Comparison of ENCODE assay signal across 17 cellular contexts in the genomic region with DNA sequence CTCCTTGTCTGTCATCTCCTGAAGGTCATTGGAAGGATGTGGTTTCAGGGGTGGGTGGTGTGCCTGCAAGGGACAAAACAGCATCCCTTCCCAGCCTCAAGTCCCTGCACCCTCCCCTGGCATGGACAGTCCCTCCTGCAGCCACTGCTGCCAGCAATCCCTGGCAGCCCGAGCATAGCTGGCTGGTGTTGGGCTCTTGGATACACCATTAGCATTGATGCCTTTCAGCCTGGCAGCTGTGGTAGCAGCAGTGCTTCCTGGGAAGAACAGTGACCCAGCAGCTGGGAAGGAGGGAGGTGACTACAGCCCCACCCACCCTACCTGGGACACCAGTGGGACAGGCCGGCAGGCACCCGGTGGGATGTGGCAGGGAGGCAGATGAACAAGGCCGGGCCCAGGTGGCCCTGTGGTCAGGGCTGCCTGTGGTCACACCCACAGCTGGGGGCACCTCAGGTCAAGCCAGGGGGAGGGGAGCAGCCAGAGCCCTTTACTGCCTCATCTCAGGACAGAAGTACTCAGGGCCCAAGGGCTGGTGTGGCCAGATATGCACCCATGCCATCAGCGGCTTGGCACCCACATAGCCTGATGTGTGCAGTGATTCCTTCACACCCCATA. TPM values are rescaled to one million over a fixed set of nuclear protein-coding genes. Genes with fewer than 3 reads are reported as not detected.
DNase-seq lines count a peak whose midpoint lies in the region; ATAC-seq and TF ChIP-seq lines count a peak whose summit lies in the region.
"Had no signal": no experiment of that assay in that cellular context is flagged by ENCODE, and none has a peak within 500 bp of the region (broad histone marks: within the 10 kb centered on the region; RNA-seq: fewer than 3 reads in every experiment).

No MANE protein-coding gene starts in this region.

- peaks cover 0 to 10% of the 10 kb centered on the region in 2 donors for H3K4me1 ChIP-seq in breast epithelium
- H3K4me1 ChIP-seq in thoracic aorta (ENCODE audit: control insufficient read depth in 1 of 2, low read depth in 2 of 2), result peaks cover 10 to 34% of the 10 kb centered on the region in 2 donors

- no peaks in the 10 kb centered on the region for H3K27me3 ChIP-seq in breast epithelium
- no peaks in the 10 kb centered on the region for H3K27me3 ChIP-seq in thoracic aorta (replicated peaks; ENCODE audit: insufficient read depth)

- POLR2A ChIA-PET in MCF 10A (lab: Yijun Ruan, JAX), result no interaction called here

- H3K4me1 Mint-ChIP-seq in MCF 10A (ENCODE audit: insufficient read depth, unreplicated experiment) (peaks cover 20% of the 10 kb centered on the region), immature natural killer cell (peaks cover 19 to 20% of the 10 kb centered on the region in 2 donors)

- H3K9me3 Mint-ChIP-seq in MCF 10A (ENCODE audit: unreplicated experiment) (no peaks in the 10 kb centered on the region), immature natural killer cell (no peaks in the 10 kb centered on the region)
- H3K9me3 Mint-ChIP-seq: activated naive CD8-positive, alpha-beta T cell treated with anti-CD3 and anti-CD28 coated beads, Interleukin-2, amount 50 U/mL, for 24 hours; CD4-positive, CD25-positive, alpha-beta regulatory T cell had no signal

- no peaks in the 10 kb centered on the region for H3K36me3 ChIP-seq in breast epithelium
- no peaks in the 10 kb centered on the region for H3K36me3 ChIP-seq in thoracic aorta

- H3K27ac ChIP-seq in breast epithelium, result peak overlapping the region; percentile 25 to 55
- H3K27ac ChIP-seq in thoracic aorta, result peak overlapping the region; percentile 11 to 20
- H3K27ac ChIP-seq: KMS-11 had no signal

- H3K4me3 Mint-ChIP-seq in MCF 10A (ENCODE audit: unreplicated experiment) (no peak overlapping the region), immature natural killer cell (peak overlapping the region in 1 of 5 donors; percentile 55)
- H3K4me3 Mint-ChIP-seq: activated CD4-positive, alpha-beta T cell treated with anti-CD3 and anti-CD28 coated beads for 36 hours; activated naive CD8-positive, alpha-beta T cell treated with anti-CD3 and anti-CD28 coated beads, Interleukin-2, amount 50 U/mL, for 24 hours; CD4-positive, CD25-positive, alpha-beta regulatory T cell had no signal

- no TSS peak for BruUV-seq in MCF 10A (replicated peaks; lab: Mats Ljungman, UMichigan)

- intact Hi-C loops in breast epithelium (cut with DNase I; ENCODE audit: low total_unique reads) (no loop called here), MCF 10A (cut with micrococcal nuclease) (no loop called here)

- no peak for TF ChIP-seq CTCF in breast epithelium (IDR thresholded peaks at IDR 0.05)
- no peak for TF ChIP-seq CTCF in MCF 10A (IDR thresholded peaks at IDR 0.05; ENCODE audit: unreplicated experiment)
- no peak for TF ChIP-seq CTCF in thoracic aorta (IDR thresholded peaks at IDR 0.05)

- H3K27me3 Mint-ChIP-seq in MCF 10A (ENCODE audit: insufficient read depth, unreplicated experiment) (no peaks in the 10 kb centered on the region), immature natural killer cell (ENCODE audit: low read depth in 3 of 3) (no peaks in the 10 kb centered on the region)
- H3K27me3 Mint-ChIP-seq: activated CD4-positive, alpha-beta T cell treated with anti-CD3 and anti-CD28 coated beads for 36 hours; activated naive CD8-positive, alpha-beta T cell treated with anti-CD3 and anti-CD28 coated beads, Interleukin-2, amount 50 U/mL, for 24 hours; CD4-positive, CD25-positive, alpha-beta regulatory T cell had no signal

- DNase-seq in breast epithelium (ENCODE audit: low spot score in 2 of 2) (peak in 1 of 2 donors; percentile 42), MCF 10A (ENCODE audit: unreplicated experiment) (no peak), anterior cingulate cortex (lab: John Stamatoyannopoulos, UW) (peak in 30 of 58 donors; percentile 4 to 48 (median 16)), immature natural killer cell (peak; percentile 15 to 19 (median 15)), thoracic aorta (ENCODE audit: low spot score) (no peak), retina (no peak), KG1 (lab: John Stamatoyannopoulos, UW) (no peak)
- DNase-seq: activated CD4-positive, alpha-beta T cell treated with anti-CD3 and anti-CD28 coated beads for 36 hours; activated effector memory CD4-positive, alpha-beta T cell treated with Interleukin-2 at 50 U/mL for 16 hours; activated naive CD8-positive, alpha-beta T cell treated with anti-CD3 and anti-CD28 coated beads, Interleukin-2, amount 50 U/mL, for 24 hours; CD4-positive, CD25-positive, alpha-beta regulatory T cell; DMS79; H7; NCI-H1048; NCI-H2029 had no signal

- H3K9me3 ChIP-seq in breast epithelium (no peaks in the 10 kb centered on the region), thoracic aorta (no peaks in the 10 kb centered on the region)

- CTCF ChIA-PET in MCF 10A (lab: Yijun Ruan, JAX), result no interaction called here

- no peak overlapping the region for H3K4me3 ChIP-seq in breast epithelium
- no peak overlapping the region for H3K4me3 ChIP-seq in thoracic aorta

- ATAC-seq in thoracic aorta (ENCODE audit: insufficient number of reproducible peaks, low FRiP score, low read depth), result no peak
- ATAC-seq in HG03469 (IDR thresholded peaks at IDR 0.05; ENCODE audit: unreplicated experiment), result no peak
- ATAC-seq: activated CD4-positive, alpha-beta T cell treated with anti-CD3 and anti-CD28 coated beads for 36 hours; activated naive CD8-positive, alpha-beta T cell treated with anti-CD3 and anti-CD28 coated beads, Interleukin-2, amount 50 U/mL, for 24 hours had no signal

- H3K27ac Mint-ChIP-seq in MCF 10A (ENCODE audit: low read depth, unreplicated experiment) (no peak overlapping the region), immature natural killer cell (peak overlapping the region in 3 of 6 donors; percentile 0 to 75 (median 10))
- H3K27ac Mint-ChIP-seq: activated CD4-positive, alpha-beta T cell treated with anti-CD3 and anti-CD28 coated beads for 36 hours; activated naive CD8-positive, alpha-beta T cell treated with anti-CD3 and anti-CD28 coated beads, Interleukin-2, amount 50 U/mL, for 24 hours had no signal

- H3K36me3 Mint-ChIP-seq in MCF 10A (ENCODE audit: insufficient read depth, unreplicated experiment), result no peaks in the 10 kb centered on the region
- no peaks in the 10 kb centered on the region for H3K36me3 Mint-ChIP-seq in immature natural killer cell
- H3K36me3 Mint-ChIP-seq: CD4-positive, CD25-positive, alpha-beta regulatory T cell had no signal

- no peak for TF ChIP-seq POLR2A in breast epithelium (IDR thresholded peaks at IDR 0.05)

RNA-seq across cellular contexts. Expression of a gene that starts 32.9 kb away (rescaled TPM):
- total RNA-seq in breast epithelium (10 to 100 TPM; 46.7 to 67.3 (median 47.9) TPM), MCF 10A (2022) (31.9 and 40.3 TPM in 2 replicates), thoracic aorta (10 to 100 TPM; 55.0 to 57.7 TPM)
- 10 to 100 TPM; 27.9 to 48.6 (median 36.6) TPM for polyA plus RNA-seq in immature natural killer cell

RNA-seq across cellular contexts. Expression of a gene that starts 41.5 kb away (rescaled TPM):
- total RNA-seq in breast epithelium (10 to 100 TPM; 23.6 to 30.1 (median 28.8) TPM), MCF 10A (2022) (24.0 and 24.1 TPM in 2 replicates), thoracic aorta (10 to 100 TPM; 22.5 to 29.4 TPM)
- 100 to 1,000 TPM; 120 to 158 (median 131) TPM for polyA plus RNA-seq in immature natural killer cell

RNA-seq across cellular contexts. Expression of a gene that starts 41.6 kb away (rescaled TPM):
- total RNA-seq in breast epithelium (10 to 100 TPM; 17.4 to 31.5 (median 29.5) TPM), MCF 10A (2022) (21.1 and 22.1 TPM in 2 replicates), thoracic aorta (10 to 100 TPM; 15.4 to 21.0 TPM)
- polyA plus RNA-seq in immature natural killer cell, result 100 to 1,000 TPM in 2 of 3 donors, 10 to 100 TPM in 1; 77.5 to 104 (median 101) TPM

RNA-seq across cellular contexts. Expression of a gene that starts 46.7 kb away (rescaled TPM):
- total RNA-seq in breast epithelium (1 to 10 TPM in 2 of 3 donors, under 1 TPM in 1; 0.32 to 2.6 (median 1.9) TPM), MCF 10A (2022) (0.68 and 1.0 TPM in 2 replicates), thoracic aorta (not detected)
- 1 to 10 TPM; 2.3 to 3.7 (median 3.6) TPM for polyA plus RNA-seq in immature natural killer cell

RNA-seq across cellular contexts. Expression of a gene that starts 51.6 kb away (rescaled TPM):
- 10 to 100 TPM; 42.7 to 63.6 (median 49.8) TPM for total RNA-seq in breast epithelium
- 24.3 and 32.0 TPM in 2 replicates for total RNA-seq in MCF 10A (2022)
- 100 to 1,000 TPM; 172 to 253 (median 187) TPM for polyA plus RNA-seq in immature natural killer cell
- total RNA-seq in thoracic aorta, result 10 to 100 TPM; 45.2 to 72.2 TPM

Comparison
In these comparisons a context has a peak if more than half of its experiments do, and no peak if none do; other contexts are left out.
1. DNase-seq: peak in anterior cingulate cortex (30 of 58) and immature natural killer cell (3 of 3); none in MCF 10A (single experiment), thoracic aorta (single experiment), retina (single experiment) and KG1 (single experiment).